In genomic region chr4:78754872-78755271, GRCh38 we compare ENCODE assay signal across 29 cellular contexts.
"Had no signal": no experiment of that assay in that cellular context is flagged by ENCODE, and none has a peak within 500 bp of the region (broad histone marks: within the 10 kb centered on the region; RNA-seq: fewer than 3 reads in every experiment).

No MANE protein-coding gene starts in this region.

- DNase-seq: activated CD4-positive, alpha-beta T cell treated with anti-CD3 and anti-CD28 coated beads, Interleukin-2, amount 10 ng/mL, durations not matched to agents 24 days and 14 days; activated CD4-positive, alpha-beta T cell treated with anti-CD3 and anti-CD28 coated beads, Interleukin-2, amount 50 U/mL, for 4 hours; activated CD8-positive, alpha-beta T cell treated with anti-CD3 and anti-CD28 coated beads for 36 hours; activated effector memory CD4-positive, alpha-beta T cell treated with anti-CD3 and anti-CD28 coated beads, Interleukin-2, amount 50 U/mL, for 16 hours; activated naive CD4-positive, alpha-beta T cell; activated naive CD4-positive, alpha-beta T cell treated with anti-CD3 and anti-CD28 coated beads, Interleukin-2, amount 50 U/mL, for 16 hours; activated naive CD8-positive, alpha-beta T cell treated with anti-CD3 and anti-CD28 coated beads for 36 hours; activated T-cell treated with anti-CD3 and anti-CD28 coated beads, Interleukin-2, amount 50 U/mL, for 1 hour; activated T-cell treated with anti-CD3 and anti-CD28 coated beads, Interleukin-2, amount 50 U/mL, for 72 hours; amniotic stem cell; aorta; brain microvascular endothelial cell; Kasumi-1; MG63; NCI-H1092; NCI-H1436 treated with DMSO at 0.1 percent for 48 hours; NCI-H1694 treated with DMSO at 0.1 percent for 48 hours; NCI-H2029; NCI-H345; NCI-H524 treated with DMSO at 0.1 percent for 48 hours; RPMI8226; SW 1271; T-helper 1 cell; T-helper 2 cell; T-helper 9 cell; WERI-Rb-1 had no signal

- H3K27ac ChIP-seq: brain microvascular endothelial cell, WERI-Rb-1 had no signal

- H3K36me3 ChIP-seq: brain microvascular endothelial cell, MG63, WERI-Rb-1 had no signal

- H3K4me3 ChIP-seq: MG63 had no signal

- H3K27me3 ChIP-seq: brain microvascular endothelial cell, MG63 had no signal

- H3K9me3 ChIP-seq: MG63 had no signal

- ATAC-seq: activated CD8-positive, alpha-beta T cell treated with anti-CD3 and anti-CD28 coated beads for 36 hours; activated T-cell treated with anti-CD3 and anti-CD28 coated beads, Interleukin-2, amount 50 U/mL, for 72 hours; activated T-helper 17 cell treated with anti-CD3 and anti-CD28 coated beads, Interleukin-2, amount 50 U/mL, for 72 hours; Panc1; Right ventricle myocardium inferior had no signal
